9 cellular contexts compared by ENCODE assay signal in genomic region chr11:14644396-14645246, GRCh38. TPM values are rescaled to one million over a fixed set of nuclear protein-coding genes. Genes with fewer than 3 reads are reported as not detected.
DNase-seq lines count a peak whose midpoint lies in the region; ATAC-seq and TF ChIP-seq lines count a peak whose summit lies in the region.
"Had no signal": no experiment of that assay in that cellular context is flagged by ENCODE, and none has a peak within 500 bp of the region (broad histone marks: within the 10 kb centered on the region; RNA-seq: fewer than 3 reads in every experiment).

No MANE protein-coding gene starts in this region.

- peak overlapping the region; percentile 85 for H3K4me3 Mint-ChIP-seq in activated naive CD8-positive, alpha-beta T cell treated with anti-CD3 and anti-CD28 coated beads, Interleukin-2, amount 50 U/mL, for 24 hours

- H3K4me1 ChIP-seq in right cardiac atrium (ENCODE audit: control insufficient read depth, insufficient read depth, low read length) (peaks cover 3% of the 10 kb centered on the region), gastrocnemius medialis (no peaks in the 10 kb centered on the region)

- no peaks in the 10 kb centered on the region for H3K27me3 ChIP-seq in right cardiac atrium (ENCODE audit: control insufficient read depth, insufficient read depth)
- H3K27me3 ChIP-seq in gastrocnemius medialis: peaks cover 18 to 29% (median 26%) of the 10 kb centered on the region in 3 donors

- peak; percentile 35 for ATAC-seq in GM19328 (IDR thresholded peaks at IDR 0.05; ENCODE audit: unreplicated experiment)
- peak; percentile 28 for ATAC-seq in HG03378 (IDR thresholded peaks at IDR 0.05; ENCODE audit: unreplicated experiment)
- peak; percentile 33 for ATAC-seq in activated naive CD8-positive, alpha-beta T cell treated with anti-CD3 and anti-CD28 coated beads, Interleukin-2, amount 50 U/mL, for 24 hours
- ATAC-seq in right cardiac atrium: peak; percentile 66 to 72
- peak; percentile 14 to 32 for ATAC-seq in gastrocnemius medialis

- peaks cover 46% of the 10 kb centered on the region for H3K36me3 Mint-ChIP-seq in activated naive CD8-positive, alpha-beta T cell treated with anti-CD3 and anti-CD28 coated beads, Interleukin-2, amount 50 U/mL, for 24 hours (ENCODE audit: low read depth)

- no peaks in the 10 kb centered on the region for H3K36me3 ChIP-seq in gastrocnemius medialis

- peak overlapping the region; percentile 84 for H3K27ac Mint-ChIP-seq in activated naive CD8-positive, alpha-beta T cell treated with anti-CD3 and anti-CD28 coated beads, Interleukin-2, amount 50 U/mL, for 24 hours

- in situ Hi-C loops in SK-MEL-5 (cut with HindIII; ENCODE audit: low pct_unique_long_range_greater_than_20kb, low sequenced_read_pairs) (no loop called here), gastrocnemius medialis (cut with MboI; ENCODE audit: low sequenced_read_pairs in 4 of 4) (no loop called here)

- no peaks in the 10 kb centered on the region for H3K9me3 Mint-ChIP-seq in activated naive CD8-positive, alpha-beta T cell treated with anti-CD3 and anti-CD28 coated beads, Interleukin-2, amount 50 U/mL, for 24 hours

- TF ChIP-seq POLR2A in gastrocnemius medialis (IDR thresholded peaks at IDR 0.05): no peak

- H3K4me1 Mint-ChIP-seq in activated naive CD8-positive, alpha-beta T cell treated with anti-CD3 and anti-CD28 coated beads, Interleukin-2, amount 50 U/mL, for 24 hours: peaks cover 57% of the 10 kb centered on the region

- no peaks in the 10 kb centered on the region for H3K27me3 Mint-ChIP-seq in activated naive CD8-positive, alpha-beta T cell treated with anti-CD3 and anti-CD28 coated beads, Interleukin-2, amount 50 U/mL, for 24 hours

- no peaks in the 10 kb centered on the region for H3K9me3 ChIP-seq in right cardiac atrium (ENCODE audit: control insufficient read depth, low read length)
- no peaks in the 10 kb centered on the region for H3K9me3 ChIP-seq in gastrocnemius medialis

- H3K4me3 ChIP-seq in right cardiac atrium (ENCODE audit: low read length) (peak overlapping the region; percentile 69), gastrocnemius medialis (peak overlapping the region; percentile 61 to 72 (median 66))

- TF ChIP-seq CTCF in gastrocnemius medialis (IDR thresholded peaks at IDR 0.05 in 4 of 5, conservative IDR thresholded peaks at IDR 0.05 in 1 of 5): peak in 1 of 5 experiments; percentile 5

- under 1% methylated on average over 56 of the region's 56 CpGs for WGBS in right cardiac atrium

- peak overlapping the region; percentile 65 for H3K27ac ChIP-seq in right cardiac atrium (ENCODE audit: low read length)
- no peak overlapping the region for H3K27ac ChIP-seq in gastrocnemius medialis

- intact Hi-C loops in right cardiac atrium (cut with DNase I): loop anchor here in 2 of 4 donors (10.0 kb wide), 2 partner anchors 100 to 250 kb away; partner anchors contain the start of gene CYP2R1 (in 2 of the 2)
- intact Hi-C loops in gastrocnemius medialis (cut with DNase I; ENCODE audit: low total_unique reads): loop anchor here (5.0 kb wide), 1 partner anchor 258 kb away; no protein-coding TSS in a partner anchor

- DNase-seq in C1 segment of cervical spinal cord (lab: John Stamatoyannopoulos, UW): peak in 8 of 14 donors; percentile 25 to 73 (median 39)
- DNase-seq in SK-MEL-5 (ENCODE audit: low read depth, low spot score): peak; percentile 31
- DNase-seq in activated naive CD8-positive, alpha-beta T cell treated with anti-CD3 and anti-CD28 coated beads, Interleukin-2, amount 50 U/mL, for 24 hours: peak; percentile 46
- peak; percentile 43 to 74 (median 73) for DNase-seq in right cardiac atrium
- no peak for DNase-seq in gastrocnemius medialis
- DNase-seq in NCI-H2171 treated with DMSO at 0.1 percent for 48 hours (lab: John Stamatoyannopoulos, UW): no peak

RNA-seq across cellular contexts. Expression of gene PDE3B, which starts 1.0 kb away (rescaled TPM):
- total RNA-seq in SK-MEL-5 (2014; rRNA removed; shearing (Covaris generic)): 11.4 and 11.9 TPM in 2 replicates
- 6.6 and 8.4 TPM in 2 replicates for polyA plus RNA-seq in SK-MEL-5 (2015; cell fraction: cytosol; rRNA removed)
- polyA plus RNA-seq in SK-MEL-5 (2015; cell fraction: nucleus; rRNA removed): 19.9 and 25.0 TPM in 2 replicates
- total RNA-seq in right cardiac atrium (10 to 100 TPM in 1 of 4 donors, 1 to 10 TPM in 3; 8.3 to 18.6 (median 9.4) TPM), gastrocnemius medialis (1 to 10 TPM in 2 of 4 donors, under 1 TPM in 2; 0.39 to 1.1 (median 0.76) TPM)
- 4.9 TPM for polyA plus RNA-seq in right cardiac atrium
- total RNA-seq: RPMI7951 had no signal

Comparison
In these comparisons a context has a peak if more than half of its experiments do, and no peak if none do; other contexts are left out.
1. DNase-seq: peak in C1 segment of cervical spinal cord (8 of 14), SK-MEL-5 (single experiment), activated naive CD8-positive, alpha-beta T cell treated with anti-CD3 and anti-CD28 coated beads, Interleukin-2, amount 50 U/mL, for 24 hours (single experiment) and right cardiac atrium (3 of 3); none in gastrocnemius medialis (0 of 2) and NCI-H2171 treated with DMSO at 0.1 percent for 48 hours (single experiment).
2. Peak in every context shown above with its lines, with median percentiles within 50 percentile points of each other: ATAC-seq.